ENCODE assay signal across 1 cellular context in the genomic region with DNA sequence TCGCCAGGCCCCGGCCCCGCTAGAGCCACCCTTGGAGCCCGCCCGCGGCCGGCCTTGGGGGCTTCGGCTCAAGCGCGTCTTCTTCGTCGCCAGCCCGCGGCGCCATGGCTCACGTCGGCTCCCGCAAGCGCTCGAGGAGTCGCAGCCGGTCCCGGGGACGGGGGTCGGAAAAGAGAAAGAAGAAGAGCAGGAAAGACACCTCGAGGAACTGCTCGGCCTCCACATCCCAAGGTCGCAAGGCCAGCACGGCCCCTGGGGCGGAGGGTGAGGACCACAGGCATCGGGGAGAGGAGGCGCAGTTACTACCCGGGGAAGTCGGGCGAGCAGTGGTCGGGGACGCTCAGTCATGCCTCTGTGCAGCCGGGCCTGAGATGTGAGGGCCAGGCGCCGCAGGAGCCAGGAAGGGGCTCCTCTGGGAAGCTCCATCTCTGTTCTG.
TF ChIP-seq lines count a peak whose summit lies in the region.

No MANE protein-coding gene starts in this region.

TF ChIP-seq in SK-N-SH treated with all-trans-retinoic acid at 6 μM for 48 hours, 23 proteins besides CTCF, POLR2A, EP300 and RAD21 (continued from another document):
- TF ChIP-seq, protein P1, sequence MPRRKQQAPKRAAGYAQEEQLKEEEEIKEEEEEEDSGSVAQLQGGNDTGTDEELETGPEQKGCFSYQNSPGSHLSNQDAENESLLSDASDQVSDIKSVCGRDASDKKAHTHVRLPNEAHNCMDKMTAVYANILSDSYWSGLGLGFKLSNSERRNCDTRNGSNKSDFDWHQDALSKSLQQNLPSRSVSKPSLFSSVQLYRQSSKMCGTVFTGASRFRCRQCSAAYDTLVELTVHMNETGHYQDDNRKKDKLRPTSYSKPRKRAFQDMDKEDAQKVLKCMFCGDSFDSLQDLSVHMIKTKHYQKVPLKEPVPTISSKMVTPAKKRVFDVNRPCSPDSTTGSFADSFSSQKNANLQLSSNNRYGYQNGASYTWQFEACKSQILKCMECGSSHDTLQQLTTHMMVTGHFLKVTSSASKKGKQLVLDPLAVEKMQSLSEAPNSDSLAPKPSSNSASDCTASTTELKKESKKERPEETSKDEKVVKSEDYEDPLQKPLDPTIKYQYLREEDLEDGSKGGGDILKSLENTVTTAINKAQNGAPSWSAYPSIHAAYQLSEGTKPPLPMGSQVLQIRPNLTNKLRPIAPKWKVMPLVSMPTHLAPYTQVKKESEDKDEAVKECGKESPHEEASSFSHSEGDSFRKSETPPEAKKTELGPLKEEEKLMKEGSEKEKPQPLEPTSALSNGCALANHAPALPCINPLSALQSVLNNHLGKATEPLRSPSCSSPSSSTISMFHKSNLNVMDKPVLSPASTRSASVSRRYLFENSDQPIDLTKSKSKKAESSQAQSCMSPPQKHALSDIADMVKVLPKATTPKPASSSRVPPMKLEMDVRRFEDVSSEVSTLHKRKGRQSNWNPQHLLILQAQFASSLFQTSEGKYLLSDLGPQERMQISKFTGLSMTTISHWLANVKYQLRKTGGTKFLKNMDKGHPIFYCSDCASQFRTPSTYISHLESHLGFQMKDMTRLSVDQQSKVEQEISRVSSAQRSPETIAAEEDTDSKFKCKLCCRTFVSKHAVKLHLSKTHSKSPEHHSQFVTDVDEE (CRISPR knock-in tag; IDR thresholded peaks at IDR 0.05) = no peak
- no peak for TF ChIP-seq CSDC2 (CRISPR knock-in tag; IDR thresholded peaks at IDR 0.05)
